17 cellular contexts compared by ENCODE assay signal in the genomic region with DNA sequence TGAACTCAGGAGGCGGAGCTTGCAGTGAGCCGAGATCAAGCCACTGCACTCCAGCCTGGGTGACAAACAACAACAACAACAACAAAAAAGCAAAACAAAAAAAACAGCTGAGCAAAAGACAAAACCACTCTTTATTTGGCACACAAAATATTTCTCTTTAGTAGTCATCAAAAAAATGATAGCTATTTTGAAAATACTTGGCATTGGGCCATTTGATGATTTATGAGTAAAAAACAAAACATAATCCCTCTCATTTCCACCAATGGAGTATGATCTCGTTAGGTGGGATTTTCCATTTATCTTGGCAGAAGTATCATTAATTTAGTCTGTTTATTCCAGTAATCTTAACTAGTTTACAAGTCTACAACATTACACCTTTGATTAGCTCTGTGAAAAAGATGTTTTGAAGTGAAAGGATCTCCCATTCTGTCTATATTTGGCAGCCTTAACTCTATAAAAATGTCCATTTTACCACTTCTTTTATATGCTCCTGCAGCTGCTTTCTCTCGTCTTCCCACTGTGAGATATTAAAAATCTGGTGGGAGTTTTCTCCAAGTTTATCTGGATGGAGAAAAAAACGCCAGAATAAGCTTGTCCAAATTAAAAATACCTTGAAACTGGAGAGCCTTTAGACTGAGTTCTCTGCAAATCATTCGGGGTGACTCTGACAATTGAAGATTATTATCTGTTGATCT. TPM values are rescaled to one million over a fixed set of nuclear protein-coding genes. Genes with fewer than 3 reads are reported as not detected.
"Had no signal": no experiment of that assay in that cellular context is flagged by ENCODE, and none has a peak within 500 bp of the region (broad histone marks: within the 10 kb centered on the region; RNA-seq: fewer than 3 reads in every experiment).

No MANE protein-coding gene starts in this region.

- ATAC-seq: activated naive CD4-positive, alpha-beta T cell treated with anti-CD3 and anti-CD28 coated beads, Interleukin-2, amount 50 U/mL, for 72 hours; left colon; stimulated activated naive CD8-positive, alpha-beta T cell treated with anti-CD3 and anti-CD28 coated beads, Interleukin-15, Interleukin-2, amounts not matched to agents 100 U/mL and 50 U/mL, for 24 hours had no signal

- DNase-seq: activated CD4-positive, alpha-beta T cell treated with anti-CD3 and anti-CD28 coated beads, Interleukin-2, amount 50 U/mL, for 4 hours; activated CD4-positive, CD25-positive, alpha-beta regulatory T cell treated with anti-CD3 and anti-CD28 coated beads, Interleukin-2, amount 50 U/mL, for 72 hours; activated effector memory CD4-positive, alpha-beta T cell treated with anti-CD3 and anti-CD28 coated beads, Interleukin-2, amount 50 U/mL, for 16 hours; activated T-cell treated with anti-CD3 and anti-CD28 coated beads, Interleukin-2, amount 50 U/mL, for 1 hour; anterior cingulate cortex; immature natural killer cell; left colon; sigmoid colon; stimulated activated CD4-positive, alpha-beta T cell treated with anti-CD3 and anti-CD28 coated beads, Interleukin-2, amount 100 ng/mL, for 48 hours; stimulated activated naive CD8-positive, alpha-beta T cell treated with anti-CD3 and anti-CD28 coated beads, Interleukin-15, Interleukin-2, amounts not matched to agents 100 U/mL and 50 U/mL, for 24 hours; upper lobe of left lung had no signal

- H3K4me3 Mint-ChIP-seq: immature natural killer cell had no signal

- H3K9me3 ChIP-seq: sigmoid colon, suprapubic skin, upper lobe of left lung had no signal

- H3K36me3 ChIP-seq: sigmoid colon, suprapubic skin, upper lobe of left lung had no signal

- H3K27ac ChIP-seq: epithelial cell of prostate, sigmoid colon, suprapubic skin, upper lobe of left lung had no signal

- H3K4me1 Mint-ChIP-seq: immature natural killer cell had no signal

- H3K27me3 ChIP-seq: sigmoid colon, suprapubic skin, upper lobe of left lung had no signal

- H3K27ac Mint-ChIP-seq: activated naive CD4-positive, alpha-beta T cell treated with anti-CD3 and anti-CD28 coated beads, Interleukin-2, amount 50 U/mL, for 72 hours; immature natural killer cell had no signal

- H3K4me1 ChIP-seq: sigmoid colon, suprapubic skin, upper lobe of left lung had no signal

- H3K4me3 ChIP-seq: sigmoid colon, suprapubic skin, upper lobe of left lung had no signal

- H3K36me3 Mint-ChIP-seq: activated naive CD4-positive, alpha-beta T cell treated with anti-CD3 and anti-CD28 coated beads, Interleukin-2, amount 50 U/mL, for 72 hours; immature natural killer cell had no signal

RNA-seq across cellular contexts. Expression of a gene that starts 58.8 kb away (rescaled TPM):
- total RNA-seq: activated naive CD4-positive, alpha-beta T cell treated with anti-CD3 and anti-CD28 coated beads, Interleukin-2, amount 50 U/mL, for 72 hours; pulmonary artery endothelial cell; T-helper 2 cell treated with Interferon-gamma antibody and Interleukin-4, amounts not matched to agents 100 ng/mL and 5 ng/mL, for 36 hours had no signal
- polyA plus RNA-seq: immature natural killer cell, neural cell had no signal
